In genomic region chr5:159207616-159208507, GRCh38 we compare ENCODE assay signal across 8 cellular contexts. TPM values are rescaled to one million over a fixed set of nuclear protein-coding genes. Genes with fewer than 3 reads are reported as not detected.
DNase-seq lines count a peak whose midpoint lies in the region; ATAC-seq, FAIRE-seq and TF ChIP-seq lines count a peak whose summit lies in the region.

No MANE protein-coding gene starts in this region.

- H3K9me3 ChIP-seq in astrocyte (ENCODE audit: insufficient read depth, low read depth, low read length) = no peaks in the 10 kb centered on the region
- H3K9me3 ChIP-seq in hepatocyte (ENCODE audit: low read depth) = no peaks in the 10 kb centered on the region

- H3K27ac Mint-ChIP-seq in astrocyte (ENCODE audit: unreplicated experiment) = peak overlapping the region; percentile 100

- H3K4me2 ChIP-seq in astrocyte (ENCODE audit: low read length) (peak overlapping the region; percentile 99), hepatocyte (peak overlapping the region; percentile 81)

- peak; percentile 49 for ATAC-seq in HG02642 (IDR thresholded peaks at IDR 0.05; ENCODE audit: poor library complexity, unreplicated experiment)

- H3K4me1 ChIP-seq in astrocyte (ENCODE audit: insufficient read depth, low read length) (peaks cover 19% of the 10 kb centered on the region), hepatocyte (ENCODE audit: insufficient read depth) (peaks cover 26% of the 10 kb centered on the region)

- peak overlapping the region; percentile 100 for H3K9ac ChIP-seq in astrocyte (ENCODE audit: low read length)

- H3K36me3 ChIP-seq in astrocyte (ENCODE audit: insufficient read depth, low read length) (no peaks in the 10 kb centered on the region), hepatocyte (replicated peaks; ENCODE audit: insufficient read depth, low read depth) (no peaks in the 10 kb centered on the region)

- DNase-seq in GM13976 (ENCODE audit: low spot score) (peak; percentile 65), NCI-H1417 (lab: John Stamatoyannopoulos, UW) (peak; percentile 60 to 74 (median 63)), T-helper 22 cell (ENCODE audit: low read depth) (peak; percentile 75), astrocyte (ENCODE audit: low read depth) (peak; percentile 89), hepatocyte (ENCODE audit: low spot score) (peak; percentile 88), retina (peak; percentile 90), T1000 (lab: John Stamatoyannopoulos, UW) (no peak)

- peaks cover 40% of the 10 kb centered on the region for H4K20me1 ChIP-seq in astrocyte (ENCODE audit: insufficient read depth, low read length)
- peaks cover 43% of the 10 kb centered on the region for H4K20me1 ChIP-seq in hepatocyte (ENCODE audit: insufficient read depth, poor library complexity, severe bottlenecking)

- no peaks in the 10 kb centered on the region for H3K9me3 Mint-ChIP-seq in astrocyte (ENCODE audit: unreplicated experiment)

- H3K27ac ChIP-seq in astrocyte (ENCODE audit: low read depth, low read length) (peak overlapping the region; percentile 88), hepatocyte (peak overlapping the region; percentile 98)

- WGBS in hepatocyte (ENCODE audit: low lambda C conversion rate, missing lambda C conversion rate) = under 1% methylated on average over 35 of the region's 36 CpGs

- no peaks in the 10 kb centered on the region for H3K9me2 ChIP-seq in hepatocyte (replicated peaks; ENCODE audit: insufficient read depth)

- peak overlapping the region; percentile 99 for H3K4me3 Mint-ChIP-seq in astrocyte (ENCODE audit: unreplicated experiment)

- peaks cover 18% of the 10 kb centered on the region for H3K4me1 Mint-ChIP-seq in astrocyte (ENCODE audit: low read depth, unreplicated experiment)

- no peaks in the 10 kb centered on the region for H3K27me3 Mint-ChIP-seq in astrocyte (ENCODE audit: low read depth, unreplicated experiment)

- no peaks in the 10 kb centered on the region for H3K27me3 ChIP-seq in astrocyte (ENCODE audit: insufficient read depth, low read length)
- no peaks in the 10 kb centered on the region for H3K27me3 ChIP-seq in hepatocyte

- no peak for FAIRE-seq in astrocyte (lab: Jason Lieb, UNC)

- TF ChIP-seq CTCF in GM13976 (IDR thresholded peaks at IDR 0.05; ENCODE audit: borderline replicate concordance, control extremely low read depth, extremely low read depth, insufficient read depth, missing control alignments) = no peak
- TF ChIP-seq CTCF in astrocyte (IDR thresholded peaks at IDR 0.05; ENCODE audit: insufficient read depth, low read depth, low read length) = no peak
- no peak for TF ChIP-seq CTCF in hepatocyte (IDR thresholded peaks at IDR 0.05; ENCODE audit: poor library complexity)

- H3K36me3 Mint-ChIP-seq in astrocyte (ENCODE audit: low read depth, unreplicated experiment) = no peaks in the 10 kb centered on the region

- in situ Hi-C loops in GM13976 (cut with MboI; ENCODE audit: low sequenced_read_pairs, unreplicated experiment) = no loop called here

- no peak overlapping the region for H2AFZ ChIP-seq in astrocyte (ENCODE audit: low read depth, low read length)
- H2AFZ ChIP-seq in hepatocyte = peak overlapping the region; percentile 39

- H3K4me3 ChIP-seq in astrocyte (ENCODE audit: insufficient read depth, low read depth, low read length) (peak overlapping the region; percentile 92), hepatocyte (peak overlapping the region; percentile 77)

- peaks cover 64% of the 10 kb centered on the region for H3K79me2 ChIP-seq in astrocyte (ENCODE audit: insufficient read depth, low read length)
- H3K79me2 ChIP-seq in hepatocyte = peaks cover 63% of the 10 kb centered on the region

RNA-seq across cellular contexts. Expression of gene RNF145, which starts 1.5 kb away (rescaled TPM):
- total RNA-seq in astrocyte (48.0 and 54.0 TPM in 2 replicates), hepatocyte (36.2 and 37.4 TPM in 2 replicates)
- polyA plus RNA-seq in hepatocyte = 13.0 and 15.1 TPM in 2 replicates

RNA-seq across cellular contexts. Expression of gene UBLCP1, which starts 55.2 kb away (rescaled TPM):
- total RNA-seq in astrocyte = 29.9 and 31.3 TPM in 2 replicates
- 20.2 and 28.9 TPM in 2 replicates for total RNA-seq in hepatocyte
- polyA plus RNA-seq in hepatocyte = 19.3 and 24.4 TPM in 2 replicates
